Comparison of ENCODE assay signal across 18 cellular contexts in the genomic region with DNA sequence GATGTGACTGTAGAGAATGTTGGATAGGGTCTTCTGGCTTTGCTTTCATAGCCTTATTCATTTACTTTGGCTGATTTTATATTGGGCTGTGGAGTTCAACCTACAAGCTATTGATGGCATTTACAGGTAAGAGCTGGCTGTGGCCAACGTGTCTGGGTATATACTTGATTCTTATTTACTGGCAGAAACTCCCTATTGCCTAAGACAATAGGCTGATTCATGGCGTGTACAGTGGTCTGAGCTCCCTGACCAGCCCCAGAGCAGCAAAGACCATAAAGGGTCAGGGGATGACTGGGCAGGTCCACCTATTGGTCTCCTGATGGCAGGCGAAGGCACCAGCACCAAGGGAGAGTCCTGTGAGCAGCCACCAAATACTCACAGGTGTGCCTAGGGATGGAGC.
DNase-seq lines count a peak whose midpoint lies in the region; ATAC-seq, FAIRE-seq and TF ChIP-seq lines count a peak whose summit lies in the region.
"Had no signal": no experiment of that assay in that cellular context is flagged by ENCODE, and none has a peak within 500 bp of the region (broad histone marks: within the 10 kb centered on the region; RNA-seq: fewer than 3 reads in every experiment).

No MANE protein-coding gene starts in this region.

- TF ChIP-seq CTCF in RWPE1 (conservative IDR thresholded peaks at IDR 0.05; ENCODE audit: low read depth) (no peak), bronchial epithelial cell (IDR thresholded peaks at IDR 0.05; ENCODE audit: insufficient read depth, low read length, severe bottlenecking) (no peak)

- H3K27ac ChIP-seq in RWPE1, result peak overlapping the region; percentile 95
- H3K27ac ChIP-seq in skin epidermis, result peak overlapping the region in 11 of 21 experiments; percentile 5 to 73 (median 53)
- H3K27ac ChIP-seq: BLaER1 had no signal

- H3K27me3 ChIP-seq in bronchial epithelial cell (ENCODE audit: control insufficient read depth, insufficient read depth, low read length), result no peaks in the 10 kb centered on the region
- H3K27me3 ChIP-seq: BLaER1 had no signal

- ATAC-seq in esophagus mucosa (peak; percentile 5), SK-N-SH treated with all-trans-retinoic acid at 6 μM for 48 hours (no peak), HG02981 (IDR thresholded peaks at IDR 0.05; ENCODE audit: unreplicated experiment) (no peak)

- FAIRE-seq in bronchial epithelial cell (lab: Jason Lieb, UNC), result peak; percentile 55
- FAIRE-seq: GM12892, GM18507, H1 had no signal

- POLR2A ChIA-PET in RWPE1 (lab: Yijun Ruan, JAX; ENCODE audit: low non-redundant PET), result no interaction called here

- CTCF ChIA-PET in RWPE1 (lab: Yijun Ruan, JAX), result interaction anchor here (1.6 kb wide), 1 partner anchor 12 kb away, joined by 3 read pairs; no protein-coding TSS in a partner anchor

- no peaks in the 10 kb centered on the region for H3K36me3 ChIP-seq in bronchial epithelial cell (ENCODE audit: control insufficient read depth, insufficient read depth, low read length)
- H3K36me3 ChIP-seq: BLaER1, HAP-1 had no signal

- DNase-seq in RWPE1 (ENCODE audit: low spot score) (no peak), bronchial epithelial cell (ENCODE audit: low read depth) (peak; percentile 63), SKM-1 treated with dmso at 0.1 percent for 144 hours (lab: John Stamatoyannopoulos, UW; ENCODE audit: unreplicated experiment) (no peak)
- no peak for DNase-seq in stimulated activated CD4-positive, alpha-beta T cell treated with anti-CD3 and anti-CD28 coated beads, Interleukin-2, amount 100 ng/mL, for 24 hours
- DNase-seq: 8988T; CD4-positive, alpha-beta memory T cell; DMS153; DMS79; GDM1 had no signal

- H3K4me3 ChIP-seq in bronchial epithelial cell (ENCODE audit: low read depth, low read length), result no peak overlapping the region
- H3K4me3 ChIP-seq in skin epidermis, result no peak overlapping the region
- H3K4me3 ChIP-seq: BLaER1, HAP-1 had no signal

TF ChIP-seq in SK-N-SH treated with all-trans-retinoic acid at 6 μM for 48 hours, 23 proteins besides CTCF, POLR2A, EP300 and RAD21:
- TF ChIP-seq, protein P1, sequence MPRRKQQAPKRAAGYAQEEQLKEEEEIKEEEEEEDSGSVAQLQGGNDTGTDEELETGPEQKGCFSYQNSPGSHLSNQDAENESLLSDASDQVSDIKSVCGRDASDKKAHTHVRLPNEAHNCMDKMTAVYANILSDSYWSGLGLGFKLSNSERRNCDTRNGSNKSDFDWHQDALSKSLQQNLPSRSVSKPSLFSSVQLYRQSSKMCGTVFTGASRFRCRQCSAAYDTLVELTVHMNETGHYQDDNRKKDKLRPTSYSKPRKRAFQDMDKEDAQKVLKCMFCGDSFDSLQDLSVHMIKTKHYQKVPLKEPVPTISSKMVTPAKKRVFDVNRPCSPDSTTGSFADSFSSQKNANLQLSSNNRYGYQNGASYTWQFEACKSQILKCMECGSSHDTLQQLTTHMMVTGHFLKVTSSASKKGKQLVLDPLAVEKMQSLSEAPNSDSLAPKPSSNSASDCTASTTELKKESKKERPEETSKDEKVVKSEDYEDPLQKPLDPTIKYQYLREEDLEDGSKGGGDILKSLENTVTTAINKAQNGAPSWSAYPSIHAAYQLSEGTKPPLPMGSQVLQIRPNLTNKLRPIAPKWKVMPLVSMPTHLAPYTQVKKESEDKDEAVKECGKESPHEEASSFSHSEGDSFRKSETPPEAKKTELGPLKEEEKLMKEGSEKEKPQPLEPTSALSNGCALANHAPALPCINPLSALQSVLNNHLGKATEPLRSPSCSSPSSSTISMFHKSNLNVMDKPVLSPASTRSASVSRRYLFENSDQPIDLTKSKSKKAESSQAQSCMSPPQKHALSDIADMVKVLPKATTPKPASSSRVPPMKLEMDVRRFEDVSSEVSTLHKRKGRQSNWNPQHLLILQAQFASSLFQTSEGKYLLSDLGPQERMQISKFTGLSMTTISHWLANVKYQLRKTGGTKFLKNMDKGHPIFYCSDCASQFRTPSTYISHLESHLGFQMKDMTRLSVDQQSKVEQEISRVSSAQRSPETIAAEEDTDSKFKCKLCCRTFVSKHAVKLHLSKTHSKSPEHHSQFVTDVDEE (CRISPR knock-in tag; IDR thresholded peaks at IDR 0.05), result no peak
- no peak for TF ChIP-seq ZFP3 (CRISPR knock-in tag; IDR thresholded peaks at IDR 0.05)
- TF ChIP-seq, protein P2, sequence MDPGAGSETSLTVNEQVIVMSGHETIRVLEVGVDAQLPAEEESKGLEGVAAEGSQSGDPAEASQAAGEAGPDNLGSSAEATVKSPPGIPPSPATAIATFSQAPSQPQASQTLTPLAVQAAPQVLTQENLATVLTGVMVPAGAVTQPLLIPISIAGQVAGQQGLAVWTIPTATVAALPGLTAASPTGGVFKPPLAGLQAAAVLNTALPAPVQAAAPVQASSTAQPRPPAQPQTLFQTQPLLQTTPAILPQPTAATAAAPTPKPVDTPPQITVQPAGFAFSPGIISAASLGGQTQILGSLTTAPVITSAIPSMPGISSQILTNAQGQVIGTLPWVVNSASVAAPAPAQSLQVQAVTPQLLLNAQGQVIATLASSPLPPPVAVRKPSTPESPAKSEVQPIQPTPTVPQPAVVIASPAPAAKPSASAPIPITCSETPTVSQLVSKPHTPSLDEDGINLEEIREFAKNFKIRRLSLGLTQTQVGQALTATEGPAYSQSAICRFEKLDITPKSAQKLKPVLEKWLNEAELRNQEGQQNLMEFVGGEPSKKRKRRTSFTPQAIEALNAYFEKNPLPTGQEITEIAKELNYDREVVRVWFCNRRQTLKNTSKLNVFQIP (CRISPR knock-in tag; IDR thresholded peaks at IDR 0.05; ENCODE audit: borderline replicate concordance, low read depth), result no peak
- TF ChIP-seq CSDC2 (CRISPR knock-in tag; IDR thresholded peaks at IDR 0.05), result no peak
- no peak for TF ChIP-seq GLIS3 (CRISPR knock-in tag; IDR thresholded peaks at IDR 0.05)
- no peak for TF ChIP-seq TOX (CRISPR knock-in tag; IDR thresholded peaks at IDR 0.05; ENCODE audit: borderline replicate concordance)
- no peak for TF ChIP-seq ZNF70 (CRISPR knock-in tag; IDR thresholded peaks at IDR 0.05)
- no peak for TF ChIP-seq ZNF8 (CRISPR knock-in tag; IDR thresholded peaks at IDR 0.05)
- TF ChIP-seq ESRRG (CRISPR knock-in tag; IDR thresholded peaks at IDR 0.05), result no peak
- TF ChIP-seq ISL1 (CRISPR knock-in tag; IDR thresholded peaks at IDR 0.05), result no peak
